Comparison of ENCODE assay signal across 11 cellular contexts in the genomic region with DNA sequence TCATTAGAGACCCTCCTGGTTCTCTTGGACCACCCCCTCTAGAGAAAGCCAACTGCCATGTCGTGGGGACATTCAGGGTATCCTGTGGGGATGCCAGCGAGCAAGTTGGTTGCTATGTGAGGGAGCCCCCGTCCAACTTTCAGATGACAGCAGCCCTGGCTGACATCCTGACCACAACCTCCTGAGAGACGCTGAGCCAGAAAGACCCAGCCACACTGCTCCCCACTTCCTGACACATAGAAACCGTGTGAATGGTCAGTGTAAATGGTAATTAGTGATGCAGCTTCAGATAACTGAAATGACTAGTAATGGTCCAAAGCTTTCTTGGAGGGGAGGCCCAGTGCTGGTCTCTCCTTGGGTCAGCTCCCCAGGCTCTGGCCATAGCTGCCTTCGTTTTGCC. TPM values are rescaled to one million over a fixed set of nuclear protein-coding genes. Genes with fewer than 3 reads are reported as not detected.
A peak's percentile ranks its signal among the peaks of the same experiment; 100 is the strongest.
DNase-seq lines count a peak whose midpoint lies in the region; ATAC-seq and TF ChIP-seq lines count a peak whose summit lies in the region.
"Had no signal": no experiment of that assay in that cellular context is flagged by ENCODE, and none has a peak within 500 bp of the region (broad histone marks: within the 10 kb centered on the region; RNA-seq: fewer than 3 reads in every experiment).

No MANE protein-coding gene starts in this region.

- peaks cover 8% of the 10 kb centered on the region for H3K27me3 Mint-ChIP-seq in activated naive CD4-positive, alpha-beta T cell treated with anti-CD3 and anti-CD28 coated beads, Interleukin-2, amount 10 ng/mL, durations not matched to agents 7 days and 5 days

- H3K27ac ChIP-seq in dorsolateral prefrontal cortex: peak overlapping the region in 47 of 59 donors; percentile 10 to 89 (median 77)
- H3K27ac ChIP-seq: foreskin keratinocyte, PC-9 had no signal

- no peaks in the 10 kb centered on the region for H3K36me3 Mint-ChIP-seq in activated naive CD4-positive, alpha-beta T cell treated with anti-CD3 and anti-CD28 coated beads, Interleukin-2, amount 10 ng/mL, durations not matched to agents 7 days and 5 days

- no peak overlapping the region for H3K27ac Mint-ChIP-seq in activated naive CD4-positive, alpha-beta T cell treated with anti-CD3 and anti-CD28 coated beads, Interleukin-2, amount 10 ng/mL, durations not matched to agents 7 days and 5 days

- no peak overlapping the region for H3K4me3 ChIP-seq in dorsolateral prefrontal cortex
- H3K4me3 ChIP-seq: PC-9 had no signal

- intact Hi-C loops in dorsolateral prefrontal cortex (cut with DNase I): no loop called here

- TF ChIP-seq CTCF in GM20000 (IDR thresholded peaks at IDR 0.05; ENCODE audit: extremely low read depth, missing control alignments): no peak
- TF ChIP-seq CTCF in dorsolateral prefrontal cortex (IDR thresholded peaks at IDR 0.05 in 54 of 56, conservative IDR thresholded peaks at IDR 0.05 in 2 of 56; ENCODE audit: low read depth in 1 of 56, partially characterized antibody in 56 of 56): no peak

- H3K27me3 ChIP-seq in dorsolateral prefrontal cortex: peaks cover 0 to 64% (median 9%) of the 10 kb centered on the region in 45 donors
- H3K27me3 ChIP-seq: foreskin keratinocyte had no signal

- peak; percentile 40 for ATAC-seq in GM18505 (IDR thresholded peaks at IDR 0.05; ENCODE audit: unreplicated experiment)
- ATAC-seq in HG03342 (IDR thresholded peaks at IDR 0.05; ENCODE audit: unreplicated experiment): peak; percentile 44
- ATAC-seq in SK-N-SH treated with all-trans-retinoic acid at 6 μM for 48 hours: no peak
- ATAC-seq: foreskin keratinocyte had no signal

- H3K4me1 Mint-ChIP-seq in activated naive CD4-positive, alpha-beta T cell treated with anti-CD3 and anti-CD28 coated beads, Interleukin-2, amount 10 ng/mL, durations not matched to agents 7 days and 5 days: peaks cover 13% of the 10 kb centered on the region

- TF ChIP-seq POLR2A in GM18505 (IDR thresholded peaks at IDR 0.05; ENCODE audit: borderline replicate concordance, extremely low read depth, insufficient read depth, insufficient read length): no peak

- CTCF ChIA-PET in activated naive CD4-positive, alpha-beta T cell treated with anti-CD3 and anti-CD28 coated beads, Interleukin-2, amount 10 ng/mL, durations not matched to agents 7 days and 5 days (lab: Charles Lee): no interaction called here

- no peaks in the 10 kb centered on the region for H3K9me3 Mint-ChIP-seq in activated naive CD4-positive, alpha-beta T cell treated with anti-CD3 and anti-CD28 coated beads, Interleukin-2, amount 10 ng/mL, durations not matched to agents 7 days and 5 days

- DNase-seq in GM20000 (ENCODE audit: low spot score): peak; percentile 44
- DNase-seq in dorsolateral prefrontal cortex: no peak
- no peak for DNase-seq in cerebellar nuclear complex (lab: John Stamatoyannopoulos, UW)
- DNase-seq in EL: no peak
- no peak for DNase-seq in activated naive CD4-positive, alpha-beta T cell treated with anti-CD3 and anti-CD28 coated beads, Interleukin-2, amount 10 ng/mL, durations not matched to agents 7 days and 5 days
- DNase-seq: foreskin keratinocyte, NCI-H1930, PC-9 had no signal

- H3K4me3 Mint-ChIP-seq in activated naive CD4-positive, alpha-beta T cell treated with anti-CD3 and anti-CD28 coated beads, Interleukin-2, amount 10 ng/mL, durations not matched to agents 7 days and 5 days: no peak overlapping the region

TF ChIP-seq in SK-N-SH treated with all-trans-retinoic acid at 6 μM for 48 hours, 23 proteins besides CTCF, POLR2A, EP300 and RAD21:
- TF ChIP-seq, protein P1, sequence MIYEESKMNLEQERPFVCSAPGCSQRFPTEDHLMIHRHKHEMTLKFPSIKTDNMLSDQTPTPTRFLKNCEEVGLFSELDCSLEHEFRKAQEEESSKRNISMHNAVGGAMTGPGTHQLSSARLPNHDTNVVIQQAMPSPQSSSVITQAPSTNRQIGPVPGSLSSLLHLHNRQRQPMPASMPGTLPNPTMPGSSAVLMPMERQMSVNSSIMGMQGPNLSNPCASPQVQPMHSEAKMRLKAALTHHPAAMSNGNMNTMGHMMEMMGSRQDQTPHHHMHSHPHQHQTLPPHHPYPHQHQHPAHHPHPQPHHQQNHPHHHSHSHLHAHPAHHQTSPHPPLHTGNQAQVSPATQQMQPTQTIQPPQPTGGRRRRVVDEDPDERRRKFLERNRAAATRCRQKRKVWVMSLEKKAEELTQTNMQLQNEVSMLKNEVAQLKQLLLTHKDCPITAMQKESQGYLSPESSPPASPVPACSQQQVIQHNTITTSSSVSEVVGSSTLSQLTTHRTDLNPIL (CRISPR knock-in tag; IDR thresholded peaks at IDR 0.05; ENCODE audit: low read depth): no peak
- TF ChIP-seq ZNF8 (CRISPR knock-in tag; IDR thresholded peaks at IDR 0.05) (no peak), ESRRG (CRISPR knock-in tag; IDR thresholded peaks at IDR 0.05) (no peak), SNAI2 (CRISPR knock-in tag; IDR thresholded peaks at IDR 0.05) (no peak), ISL1 (CRISPR knock-in tag; IDR thresholded peaks at IDR 0.05) (no peak), ZC3H10 (CRISPR knock-in tag; IDR thresholded peaks at IDR 0.05) (no peak), ZNF70 (CRISPR knock-in tag; IDR thresholded peaks at IDR 0.05) (no peak), PPARA (CRISPR knock-in tag; IDR thresholded peaks at IDR 0.05; ENCODE audit: borderline replicate concordance) (no peak), BACH2 (CRISPR knock-in tag; IDR thresholded peaks at IDR 0.05; ENCODE audit: borderline replicate concordance) (no peak)
- TF ChIP-seq, protein P2, sequence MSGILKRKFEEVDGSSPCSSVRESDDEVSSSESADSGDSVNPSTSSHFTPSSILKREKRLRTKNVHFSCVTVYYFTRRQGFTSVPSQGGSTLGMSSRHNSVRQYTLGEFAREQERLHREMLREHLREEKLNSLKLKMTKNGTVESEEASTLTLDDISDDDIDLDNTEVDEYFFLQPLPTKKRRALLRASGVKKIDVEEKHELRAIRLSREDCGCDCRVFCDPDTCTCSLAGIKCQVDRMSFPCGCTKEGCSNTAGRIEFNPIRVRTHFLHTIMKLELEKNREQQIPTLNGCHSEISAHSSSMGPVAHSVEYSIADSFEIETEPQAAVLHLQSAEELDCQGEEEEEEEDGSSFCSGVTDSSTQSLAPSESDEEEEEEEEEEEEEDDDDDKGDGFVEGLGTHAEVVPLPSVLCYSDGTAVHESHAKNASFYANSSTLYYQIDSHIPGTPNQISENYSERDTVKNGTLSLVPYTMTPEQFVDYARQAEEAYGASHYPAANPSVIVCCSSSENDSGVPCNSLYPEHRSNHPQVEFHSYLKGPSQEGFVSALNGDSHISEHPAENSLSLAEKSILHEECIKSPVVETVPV (CRISPR knock-in tag; IDR thresholded peaks at IDR 0.05): no peak
- TF ChIP-seq, protein P3, sequence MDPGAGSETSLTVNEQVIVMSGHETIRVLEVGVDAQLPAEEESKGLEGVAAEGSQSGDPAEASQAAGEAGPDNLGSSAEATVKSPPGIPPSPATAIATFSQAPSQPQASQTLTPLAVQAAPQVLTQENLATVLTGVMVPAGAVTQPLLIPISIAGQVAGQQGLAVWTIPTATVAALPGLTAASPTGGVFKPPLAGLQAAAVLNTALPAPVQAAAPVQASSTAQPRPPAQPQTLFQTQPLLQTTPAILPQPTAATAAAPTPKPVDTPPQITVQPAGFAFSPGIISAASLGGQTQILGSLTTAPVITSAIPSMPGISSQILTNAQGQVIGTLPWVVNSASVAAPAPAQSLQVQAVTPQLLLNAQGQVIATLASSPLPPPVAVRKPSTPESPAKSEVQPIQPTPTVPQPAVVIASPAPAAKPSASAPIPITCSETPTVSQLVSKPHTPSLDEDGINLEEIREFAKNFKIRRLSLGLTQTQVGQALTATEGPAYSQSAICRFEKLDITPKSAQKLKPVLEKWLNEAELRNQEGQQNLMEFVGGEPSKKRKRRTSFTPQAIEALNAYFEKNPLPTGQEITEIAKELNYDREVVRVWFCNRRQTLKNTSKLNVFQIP (CRISPR knock-in tag; IDR thresholded peaks at IDR 0.05; ENCODE audit: borderline replicate concordance, low read depth): no peak

RNA-seq across cellular contexts. Expression of a gene that starts 10.8 kb away (rescaled TPM):
- 100 to 1,000 TPM in 11 of 120 experiments, 10 to 100 TPM in 109; 37.8 to 131 (median 77.3) TPM for total RNA-seq in dorsolateral prefrontal cortex
